Comparison of ENCODE assay signal across 7 cellular contexts in the genomic region with DNA sequence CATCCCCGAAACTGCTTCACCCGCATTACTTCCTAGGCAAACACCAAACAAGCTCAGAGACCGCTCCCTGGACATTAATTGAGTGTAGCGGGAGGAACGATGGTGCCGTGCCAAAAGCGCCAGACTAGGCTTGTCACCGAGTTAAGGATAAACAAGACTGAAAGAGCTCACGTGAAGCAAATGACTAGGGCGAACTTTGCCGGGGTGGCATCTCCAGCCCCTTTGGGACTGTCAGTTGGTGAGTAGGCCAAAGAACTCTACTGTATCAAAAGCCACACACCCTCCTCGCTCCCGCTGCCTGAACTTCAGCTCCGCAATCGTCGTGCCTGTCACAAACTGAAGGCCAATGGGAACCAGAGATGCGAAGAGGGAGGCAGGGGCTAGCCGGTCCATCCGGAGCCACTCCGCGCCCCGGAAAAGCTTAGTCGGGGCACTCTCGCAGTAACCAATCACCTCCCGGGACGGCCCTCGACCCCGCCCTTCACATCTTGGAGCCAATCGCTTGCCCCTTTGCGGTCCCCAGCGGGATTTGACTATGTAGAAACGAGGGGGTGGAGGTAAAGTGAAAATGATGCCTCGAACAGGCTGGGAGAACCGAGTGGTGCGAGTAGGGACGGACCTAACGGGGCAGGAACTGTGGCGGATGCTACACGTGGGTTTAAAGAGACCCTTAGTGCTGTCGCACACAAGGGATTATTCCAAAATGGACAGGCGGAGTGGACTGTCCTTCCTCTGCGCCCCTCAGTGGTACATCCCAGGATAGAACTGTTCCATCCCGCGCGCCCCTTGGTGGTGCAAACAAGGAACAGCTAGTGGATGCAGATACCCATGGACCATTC.
A peak's percentile ranks its signal among the peaks of the same experiment; 100 is the strongest.
DNase-seq lines count a peak whose midpoint lies in the region; ATAC-seq and TF ChIP-seq lines count a peak whose summit lies in the region.

No MANE protein-coding gene starts in this region.

- DNase-seq in NCI-H1930 (lab: John Stamatoyannopoulos, UW) (peak; percentile 90), T-helper 9 cell (peak; percentile 77), astrocyte of the hippocampus (ENCODE audit: low read depth, low spot score) (peak; percentile 96), hippocampal formation (lab: John Stamatoyannopoulos, UW) (peak; percentile 87 to 89), retina (peak; percentile 95)

- ATAC-seq in GM18505 (IDR thresholded peaks at IDR 0.05; ENCODE audit: unreplicated experiment) (peak; percentile 97), HG02973 (IDR thresholded peaks at IDR 0.05; ENCODE audit: unreplicated experiment) (peak; percentile 96)

- peak; percentile 62 for TF ChIP-seq POLR2A in GM18505 (IDR thresholded peaks at IDR 0.05; ENCODE audit: borderline replicate concordance, extremely low read depth, insufficient read depth, insufficient read length)

Comparison
In these comparisons a context has a peak if more than half of its experiments do, and no peak if none do; other contexts are left out.
1. Peak in every context shown above with its lines: DNase-seq and ATAC-seq.